ENCODE assay signal across 9 cellular contexts in genomic region chr2:143710879-143711278, GRCh38.
"Had no signal": no experiment of that assay in that cellular context is flagged by ENCODE, and none has a peak within 500 bp of the region (broad histone marks: within the 10 kb centered on the region; RNA-seq: fewer than 3 reads in every experiment).

No MANE protein-coding gene starts in this region.

- H3K27me3 Mint-ChIP-seq: IgD-negative memory B cell had no signal

- H2AFZ ChIP-seq: GM23248 had no signal

- H3K27ac ChIP-seq: GM23248 had no signal

- H3K9me3 ChIP-seq: HAP-1 had no signal

- FAIRE-seq: HTR-8/SVneo had no signal

- H3K36me3 ChIP-seq: HAP-1 had no signal

- H3K4me3 ChIP-seq: GM23248, HAP-1 had no signal

- H3K4me3 Mint-ChIP-seq: HFFc6, IgD-negative memory B cell had no signal

- ATAC-seq: HCT116 had no signal

- DNase-seq: GM23248, GOT3, H7, HFFc6, KG1 had no signal

- H3K4me1 ChIP-seq: HAP-1 had no signal

- H3K27ac Mint-ChIP-seq: HFFc6 had no signal

- H3K9ac ChIP-seq: GM23248 had no signal
